Comparison of ENCODE assay signal across 8 cellular contexts in the genomic region with DNA sequence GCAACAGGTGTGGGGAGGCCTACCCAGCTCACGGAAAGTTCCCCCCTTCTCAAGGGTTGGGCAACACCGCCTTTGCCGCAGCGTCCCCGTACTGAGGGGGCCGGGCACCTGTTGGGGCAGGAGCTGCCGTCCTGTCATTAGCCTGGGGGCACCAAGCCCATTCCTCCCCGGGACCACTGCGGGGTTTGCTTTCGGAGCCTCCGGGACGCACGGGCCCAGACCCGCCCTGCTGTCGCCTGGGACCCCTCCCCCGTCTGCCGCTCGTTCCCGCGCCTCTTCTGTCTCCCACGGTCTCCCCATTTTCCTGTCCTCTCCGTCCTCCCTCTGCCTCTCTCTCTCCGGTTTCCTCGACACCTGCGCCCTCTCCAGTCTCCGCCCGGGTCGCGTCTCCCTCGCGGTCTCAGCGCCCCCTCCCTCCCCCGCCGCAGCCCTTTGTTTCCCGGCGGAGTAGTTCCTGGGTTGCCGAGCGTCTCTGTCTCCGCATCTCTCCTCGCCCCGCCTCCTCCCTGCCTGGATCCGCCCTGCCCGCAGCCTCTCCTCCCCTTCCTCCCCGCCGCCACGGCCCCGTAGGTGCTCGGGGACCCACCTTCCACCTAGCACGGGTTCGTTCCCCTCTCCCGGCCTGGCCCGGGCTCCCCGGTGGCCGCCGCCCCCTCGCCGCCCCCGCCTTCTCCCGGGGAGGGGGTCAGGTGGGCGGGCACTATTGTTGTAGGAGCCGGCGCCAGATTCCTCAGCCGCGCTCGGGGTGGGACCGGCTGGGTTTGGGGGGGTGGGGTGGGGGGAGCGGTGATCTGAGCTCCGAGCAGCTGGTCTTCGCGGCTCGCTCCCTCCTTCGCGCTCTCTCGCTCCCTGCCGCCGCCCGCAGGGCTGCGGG. TPM values are rescaled to one million over a fixed set of nuclear protein-coding genes. Genes with fewer than 3 reads are reported as not detected.
DNase-seq lines count a peak whose midpoint lies in the region; ATAC-seq lines count a peak whose summit lies in the region.

A gene (plus strand): TSS at position 540 of the 874 bp plus-strand sequence. CDS start 434 bp downstream, outside the sequence.

- ATAC-seq in GM21786 (IDR thresholded peaks at IDR 0.05; ENCODE audit: unreplicated experiment) (peak; percentile 37), GM18517 (IDR thresholded peaks at IDR 0.05; ENCODE audit: unreplicated experiment) (no peak)

- peak within 1 kb of the TSS; percentile 28 to 63 for H3K9ac ChIP-seq in duodenal mucosa (ENCODE audit: low read depth in 1 of 2, low read length in 2 of 2)

- peaks cover 0 to under 1% of the 10 kb centered on the region in 2 donors for H3K36me3 ChIP-seq in duodenal mucosa (ENCODE audit: control insufficient read depth in 1 of 2, insufficient read depth in 2 of 2, low read length in 2 of 2)

- H3K27ac ChIP-seq in duodenal mucosa (ENCODE audit: low read depth, low read length) = no peak within 1 kb of the TSS

- peak; percentile 65 for DNase-seq in Ammon's horn (ENCODE audit: low spot score)
- DNase-seq in NCI-H2227 (lab: John Stamatoyannopoulos, UW; ENCODE audit: unreplicated experiment) = peak; percentile 86
- peak; percentile 83 to 89 for DNase-seq in activated CD4-positive, alpha-beta T cell treated with anti-CD3 and anti-CD28 coated beads, Interleukin-2, amount 50 U/mL, for 48 hours
- DNase-seq in lung microvascular endothelial cell (ENCODE audit: low read depth in 2 of 2) = peak; percentile 9 to 70
- peak; percentile 60 to 69 (median 64) for DNase-seq in stimulated activated CD4-positive, alpha-beta T cell treated with anti-CD3 and anti-CD28 coated beads, TNF-alpha, amount 100 ng/mL, for 4 hours (ENCODE audit: low read depth in 3 of 3)

- H3K9me3 ChIP-seq in duodenal mucosa (ENCODE audit: control insufficient read depth in 1 of 2, low read length in 2 of 2) = no peaks in the 10 kb centered on the region

- H3K4me1 ChIP-seq in duodenal mucosa (ENCODE audit: control insufficient read depth in 1 of 2, insufficient read depth in 2 of 2, low read length in 2 of 2) = peaks cover 37 to 40% of the 10 kb centered on the region in 2 donors

- peak within 1 kb of the TSS; percentile 73 to 80 for H3K4me3 ChIP-seq in duodenal mucosa (ENCODE audit: low read depth in 1 of 2, low read length in 2 of 2)

- no peaks in the 10 kb centered on the region for H3K27me3 ChIP-seq in duodenal mucosa (ENCODE audit: control insufficient read depth in 1 of 2, insufficient read depth in 2 of 2, low read length in 2 of 2)

RNA-seq across cellular contexts. Expression of the gene that starts here (rescaled TPM):
- total RNA-seq in lung microvascular endothelial cell = 6.2 and 7.0 TPM in 2 replicates
